In the genomic region with DNA sequence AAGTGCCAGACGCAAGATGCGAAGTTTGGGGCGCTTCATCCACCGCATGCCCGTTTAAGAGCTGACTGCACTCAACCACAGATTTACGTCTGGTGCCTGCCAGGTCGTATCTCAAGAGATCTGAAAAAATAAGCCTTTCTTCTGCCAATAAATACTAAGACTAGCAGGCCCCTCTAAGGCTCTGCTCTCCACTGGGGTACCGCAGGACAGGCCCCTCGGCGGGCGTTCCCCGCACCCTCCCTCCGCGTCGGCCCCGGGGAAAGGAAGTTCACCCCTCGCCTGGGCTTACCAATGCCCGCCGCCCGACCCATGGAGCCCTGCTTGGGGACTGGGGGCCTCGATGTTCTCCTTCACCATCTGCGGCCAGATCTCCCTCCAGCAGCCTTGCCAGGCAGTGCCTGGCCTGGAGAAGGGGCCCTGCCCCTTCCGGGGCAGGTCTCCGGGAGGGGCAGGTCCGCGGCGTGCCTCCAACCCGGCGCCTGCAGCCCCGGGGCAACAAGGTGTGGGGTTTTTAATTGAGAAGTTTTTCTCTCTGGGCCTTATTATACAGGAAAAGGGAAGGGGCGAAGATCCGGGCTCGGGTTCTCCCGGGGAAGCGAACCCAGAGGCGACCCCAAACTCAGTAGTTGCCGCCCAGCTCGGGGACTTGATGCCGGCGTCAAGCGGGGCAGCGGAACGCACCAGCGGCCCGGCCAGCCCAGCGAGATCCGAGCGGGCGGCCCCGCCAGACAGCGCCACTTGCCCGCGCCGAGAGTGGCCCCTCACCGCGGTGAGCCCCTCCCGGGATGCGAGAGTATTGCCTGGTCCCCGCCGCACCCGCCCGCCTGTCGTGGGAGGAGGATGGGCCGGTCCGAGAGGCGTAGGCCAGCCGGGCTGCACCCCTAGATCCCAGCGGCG, we compare ENCODE assay signal across 8 cellular contexts. TPM values are rescaled to one million over a fixed set of nuclear protein-coding genes. Genes with fewer than 3 reads are reported as not detected.
DNase-seq lines count a peak whose midpoint lies in the region; ATAC-seq and TF ChIP-seq lines count a peak whose summit lies in the region.

No MANE protein-coding gene starts in this region.

- H3K4me3 Mint-ChIP-seq in WTC11 = peak overlapping the region; percentile 77
- peak overlapping the region; percentile 91 for H3K4me3 Mint-ChIP-seq in stimulated activated naive CD8-positive, alpha-beta T cell treated with anti-CD3 and anti-CD28 coated beads, Interleukin-15, Interleukin-2, amounts not matched to agents 100 ng/mL and 50 ng/mL, for 24 hours

- H3K4me3 ChIP-seq in GM08714 (ENCODE audit: low read length) (peak overlapping the region; percentile 84), HUES6 (ENCODE audit: low read depth, low read length) (peak overlapping the region; percentile 86)

- peak overlapping the region; percentile 60 for H3K9ac ChIP-seq in HUES6 (ENCODE audit: low read length)

- H3K27ac ChIP-seq in HUES6 (ENCODE audit: low read depth, low read length) = no peak overlapping the region

- H3K36me3 Mint-ChIP-seq in WTC11 = no peaks in the 10 kb centered on the region
- H3K36me3 Mint-ChIP-seq in stimulated activated naive CD8-positive, alpha-beta T cell treated with anti-CD3 and anti-CD28 coated beads, Interleukin-15, Interleukin-2, amounts not matched to agents 100 ng/mL and 50 ng/mL, for 24 hours (ENCODE audit: low read depth) = peaks cover 13% of the 10 kb centered on the region

- H3K4me1 Mint-ChIP-seq in WTC11 = peaks cover 31% of the 10 kb centered on the region
- peaks cover 61% of the 10 kb centered on the region for H3K4me1 Mint-ChIP-seq in stimulated activated naive CD8-positive, alpha-beta T cell treated with anti-CD3 and anti-CD28 coated beads, Interleukin-15, Interleukin-2, amounts not matched to agents 100 ng/mL and 50 ng/mL, for 24 hours (ENCODE audit: low read depth)

- no peak for TF ChIP-seq CTCF in WTC11 (IDR thresholded peaks at IDR 0.05)

- H3K36me3 ChIP-seq in HUES6 (ENCODE audit: control insufficient read depth, insufficient read depth, low read length) = no peaks in the 10 kb centered on the region

- DNase-seq in WTC11 (ENCODE audit: low spot score) (peak; percentile 35), lung microvascular endothelial cell (ENCODE audit: low read depth in 2 of 2) (peak; percentile 27 to 35), COR-L47 (lab: John Stamatoyannopoulos, UW) (no peak)
- DNase-seq in effector CD4-positive, alpha-beta T cell = peak; percentile 20

- no peak overlapping the region for H3K27ac Mint-ChIP-seq in WTC11
- H3K27ac Mint-ChIP-seq in stimulated activated naive CD8-positive, alpha-beta T cell treated with anti-CD3 and anti-CD28 coated beads, Interleukin-15, Interleukin-2, amounts not matched to agents 100 ng/mL and 50 ng/mL, for 24 hours = peak overlapping the region; percentile 80

- H3K27me3 ChIP-seq in HUES6 (ENCODE audit: control insufficient read depth, insufficient read depth, low read length) = peaks cover 21% of the 10 kb centered on the region

- peaks cover 19% of the 10 kb centered on the region for H3K27me3 Mint-ChIP-seq in WTC11 (ENCODE audit: low read depth)
- H3K27me3 Mint-ChIP-seq in stimulated activated naive CD8-positive, alpha-beta T cell treated with anti-CD3 and anti-CD28 coated beads, Interleukin-15, Interleukin-2, amounts not matched to agents 100 ng/mL and 50 ng/mL, for 24 hours = peaks cover 17% of the 10 kb centered on the region

- H3K4me1 ChIP-seq in HUES6 (ENCODE audit: control insufficient read depth, insufficient read depth, low read length) = peaks cover 14% of the 10 kb centered on the region

- H3K9me3 ChIP-seq in HUES6 (ENCODE audit: control insufficient read depth, insufficient read depth, low read depth, low read length) = no peaks in the 10 kb centered on the region

- CTCF ChIA-PET in WTC11 (lab: Charles Lee) = interaction anchor here (0.8 to 2.1 kb wide), 4 partner anchors 215 to 473 kb away, joined by 3 to 13 read pairs (median 6); a partner anchor contains a TSS

- ATAC-seq in GM21515 (IDR thresholded peaks at IDR 0.05; ENCODE audit: unreplicated experiment) = peak; percentile 48
- ATAC-seq in WTC11 = peak; percentile 41

- POLR2A ChIA-PET in WTC11 (lab: Charles Lee) = interaction anchor here (1.5 kb wide), 1 partner anchor 216 kb away, joined by 4 read pairs; a partner anchor contains a TSS

- no peaks in the 10 kb centered on the region for H3K9me3 Mint-ChIP-seq in WTC11
- no peaks in the 10 kb centered on the region for H3K9me3 Mint-ChIP-seq in stimulated activated naive CD8-positive, alpha-beta T cell treated with anti-CD3 and anti-CD28 coated beads, Interleukin-15, Interleukin-2, amounts not matched to agents 100 ng/mL and 50 ng/mL, for 24 hours

TF ChIP-seq in WTC11, 78 proteins besides CTCF, POLR2A, EP300 and RAD21:
- TF ChIP-seq FOXK1 (CRISPR knock-in tag; IDR thresholded peaks at IDR 0.05) (no peak), ZNF121 (CRISPR knock-in tag; IDR thresholded peaks at IDR 0.05) (peak; percentile 52)
- TF ChIP-seq, protein P1, sequence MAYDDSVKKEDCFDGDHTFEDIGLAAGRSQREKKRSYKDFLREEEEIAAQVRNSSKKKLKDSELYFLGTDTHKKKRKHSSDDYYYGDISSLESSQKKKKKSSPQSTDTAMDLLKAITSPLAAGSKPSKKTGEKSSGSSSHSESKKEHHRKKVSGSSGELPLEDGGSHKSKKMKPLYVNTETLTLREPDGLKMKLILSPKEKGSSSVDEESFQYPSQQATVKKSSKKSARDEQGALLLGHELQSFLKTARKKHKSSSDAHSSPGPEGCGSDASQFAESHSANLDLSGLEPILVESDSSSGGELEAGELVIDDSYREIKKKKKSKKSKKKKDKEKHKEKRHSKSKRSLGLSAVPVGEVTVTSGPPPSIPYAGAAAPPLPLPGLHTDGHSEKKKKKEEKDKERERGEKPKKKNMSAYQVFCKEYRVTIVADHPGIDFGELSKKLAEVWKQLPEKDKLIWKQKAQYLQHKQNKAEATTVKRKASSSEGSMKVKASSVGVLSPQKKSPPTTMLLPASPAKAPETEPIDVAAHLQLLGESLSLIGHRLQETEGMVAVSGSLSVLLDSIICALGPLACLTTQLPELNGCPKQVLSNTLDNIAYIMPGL (CRISPR knock-in tag; IDR thresholded peaks at IDR 0.05) = peak; percentile 20; the same call in 1 of the 2 replicates

RNA-seq across cellular contexts. Expression of a gene that starts 0.7 kb away (rescaled TPM):
- total RNA-seq in WTC11 (2021) (29.0 to 40.1 TPM (median 38.3 TPM) in 3 replicates), lung microvascular endothelial cell (4.1 and 4.8 TPM in 2 replicates)
